Comparison of ENCODE assay signal across 1 cellular context in the genomic region with DNA sequence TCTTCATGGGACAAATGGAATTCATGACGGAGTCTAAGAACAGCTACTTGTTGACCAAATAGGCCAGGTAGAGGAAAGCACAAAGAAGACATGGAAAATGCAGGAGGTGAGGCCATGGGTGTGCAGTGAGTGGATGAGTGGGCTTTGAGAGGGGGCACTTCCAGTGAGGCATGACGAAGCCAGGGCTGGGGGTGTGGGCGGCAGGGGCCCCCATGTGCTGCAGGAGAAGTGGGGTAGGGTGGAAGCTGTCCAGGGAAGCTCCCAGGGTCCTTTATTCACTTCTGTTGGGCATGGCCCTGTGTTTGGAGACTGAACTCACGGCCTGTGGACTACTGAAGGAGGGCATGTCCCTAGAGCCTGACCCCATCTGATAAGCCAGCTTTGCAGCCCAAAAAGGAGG.
A peak's percentile ranks its signal among the peaks of the same experiment; 100 is the strongest.
TF ChIP-seq lines count a peak whose summit lies in the region.

No MANE protein-coding gene starts in this region.

TF ChIP-seq in HEK293, 187 proteins besides CTCF, POLR2A, EP300 and RAD21:
- TF ChIP-seq SALL2 (tag by site-specific recombination; IDR thresholded peaks at IDR 0.05; ENCODE audit: borderline replicate concordance) (no peak), ZXDB (tag by site-specific recombination; IDR thresholded peaks at IDR 0.05) (no peak), ZNF510 (tag by site-specific recombination; IDR thresholded peaks at IDR 0.05; ENCODE audit: insufficient replicate concordance) (no peak), ZFHX2 (tag by site-specific recombination; conservative IDR thresholded peaks at IDR 0.05) (peak; percentile 56), ZNF140 (tag by site-specific recombination; IDR thresholded peaks at IDR 0.05) (no peak), ZNF169 (tag by site-specific recombination; IDR thresholded peaks at IDR 0.05) (no peak)
- TF ChIP-seq, protein P1, sequence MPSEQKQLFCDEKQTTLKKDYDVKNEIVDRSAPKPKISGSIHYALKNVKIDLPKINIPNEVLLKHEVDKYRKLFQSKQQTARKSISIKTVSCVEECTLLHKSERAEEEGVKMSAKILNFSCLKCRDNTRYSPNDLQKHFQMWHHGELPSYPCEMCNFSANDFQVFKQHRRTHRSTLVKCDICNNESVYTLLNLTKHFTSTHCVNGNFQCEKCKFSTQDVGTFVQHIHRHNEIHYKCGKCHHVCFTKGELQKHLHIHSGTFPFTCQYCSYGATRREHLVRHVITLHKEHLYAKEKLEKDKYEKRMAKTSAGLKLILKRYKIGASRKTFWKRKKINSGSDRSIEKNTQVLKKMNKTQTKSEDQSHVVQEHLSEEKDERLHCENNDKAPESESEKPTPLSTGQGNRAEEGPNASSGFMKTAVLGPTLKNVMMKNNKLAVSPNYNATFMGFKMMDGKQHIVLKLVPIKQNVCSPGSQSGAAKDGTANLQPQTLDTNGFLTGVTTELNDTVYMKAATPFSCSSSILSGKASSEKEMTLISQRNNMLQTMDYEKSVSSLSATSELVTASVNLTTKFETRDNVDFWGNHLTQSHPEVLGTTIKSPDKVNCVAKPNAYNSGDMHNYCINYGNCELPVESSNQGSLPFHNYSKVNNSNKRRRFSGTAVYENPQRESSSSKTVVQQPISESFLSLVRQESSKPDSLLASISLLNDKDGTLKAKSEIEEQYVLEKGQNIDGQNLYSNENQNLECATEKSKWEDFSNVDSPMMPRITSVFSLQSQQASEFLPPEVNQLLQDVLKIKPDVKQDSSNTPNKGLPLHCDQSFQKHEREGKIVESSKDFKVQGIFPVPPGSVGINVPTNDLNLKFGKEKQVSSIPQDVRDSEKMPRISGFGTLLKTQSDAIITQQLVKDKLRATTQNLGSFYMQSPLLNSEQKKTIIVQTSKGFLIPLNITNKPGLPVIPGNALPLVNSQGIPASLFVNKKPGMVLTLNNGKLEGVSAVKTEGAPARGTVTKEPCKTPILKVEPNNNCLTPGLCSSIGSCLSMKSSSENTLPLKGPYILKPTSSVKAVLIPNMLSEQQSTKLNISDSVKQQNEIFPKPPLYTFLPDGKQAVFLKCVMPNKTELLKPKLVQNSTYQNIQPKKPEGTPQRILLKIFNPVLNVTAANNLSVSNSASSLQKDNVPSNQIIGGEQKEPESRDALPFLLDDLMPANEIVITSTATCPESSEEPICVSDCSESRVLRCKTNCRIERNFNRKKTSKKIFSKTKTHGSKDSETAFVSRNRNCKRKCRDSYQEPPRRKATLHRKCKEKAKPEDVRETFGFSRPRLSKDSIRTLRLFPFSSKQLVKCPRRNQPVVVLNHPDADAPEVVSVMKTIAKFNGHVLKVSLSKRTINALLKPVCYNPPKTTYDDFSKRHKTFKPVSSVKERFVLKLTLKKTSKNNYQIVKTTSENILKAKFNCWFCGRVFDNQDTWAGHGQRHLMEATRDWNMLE (tag by site-specific recombination; conservative IDR thresholded peaks at IDR 0.05; ENCODE audit: low read depth): no peak
- TF ChIP-seq, protein P2, sequence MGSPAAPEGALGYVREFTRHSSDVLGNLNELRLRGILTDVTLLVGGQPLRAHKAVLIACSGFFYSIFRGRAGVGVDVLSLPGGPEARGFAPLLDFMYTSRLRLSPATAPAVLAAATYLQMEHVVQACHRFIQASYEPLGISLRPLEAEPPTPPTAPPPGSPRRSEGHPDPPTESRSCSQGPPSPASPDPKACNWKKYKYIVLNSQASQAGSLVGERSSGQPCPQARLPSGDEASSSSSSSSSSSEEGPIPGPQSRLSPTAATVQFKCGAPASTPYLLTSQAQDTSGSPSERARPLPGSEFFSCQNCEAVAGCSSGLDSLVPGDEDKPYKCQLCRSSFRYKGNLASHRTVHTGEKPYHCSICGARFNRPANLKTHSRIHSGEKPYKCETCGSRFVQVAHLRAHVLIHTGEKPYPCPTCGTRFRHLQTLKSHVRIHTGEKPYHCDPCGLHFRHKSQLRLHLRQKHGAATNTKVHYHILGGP (tag by site-specific recombination; IDR thresholded peaks at IDR 0.05): no peak
- TF ChIP-seq, protein P3, sequence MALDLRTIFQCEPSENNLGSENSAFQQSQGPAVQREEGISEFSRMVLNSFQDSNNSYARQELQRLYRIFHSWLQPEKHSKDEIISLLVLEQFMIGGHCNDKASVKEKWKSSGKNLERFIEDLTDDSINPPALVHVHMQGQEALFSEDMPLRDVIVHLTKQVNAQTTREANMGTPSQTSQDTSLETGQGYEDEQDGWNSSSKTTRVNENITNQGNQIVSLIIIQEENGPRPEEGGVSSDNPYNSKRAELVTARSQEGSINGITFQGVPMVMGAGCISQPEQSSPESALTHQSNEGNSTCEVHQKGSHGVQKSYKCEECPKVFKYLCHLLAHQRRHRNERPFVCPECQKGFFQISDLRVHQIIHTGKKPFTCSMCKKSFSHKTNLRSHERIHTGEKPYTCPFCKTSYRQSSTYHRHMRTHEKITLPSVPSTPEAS (tag by site-specific recombination; IDR thresholded peaks at IDR 0.05): no peak
